Comparison of ENCODE assay signal across 9 cellular contexts in genomic region chr5:160159991-160160826, GRCh38. TPM values are rescaled to one million over a fixed set of nuclear protein-coding genes. Genes with fewer than 3 reads are reported as not detected.
A peak's percentile ranks its signal among the peaks of the same experiment; 100 is the strongest.
DNase-seq lines count a peak whose midpoint lies in the region; ATAC-seq and TF ChIP-seq lines count a peak whose summit lies in the region.
"Had no signal": no experiment of that assay in that cellular context is flagged by ENCODE, and none has a peak within 500 bp of the region (broad histone marks: within the 10 kb centered on the region; RNA-seq: fewer than 3 reads in every experiment).

No MANE protein-coding gene starts in this region.

- H3K79me2 ChIP-seq in DOHH2 (ENCODE audit: control insufficient read depth, low read length) (no peaks in the 10 kb centered on the region), GM23338 (replicated peaks; ENCODE audit: insufficient read depth) (no peaks in the 10 kb centered on the region)

- H3K4me3 Mint-ChIP-seq in GM23338, result peak overlapping the region; percentile 46
- no peak overlapping the region for H3K4me3 Mint-ChIP-seq in activated CD8-positive, alpha-beta T cell treated with anti-CD3 and anti-CD28 coated beads, Interleukin-2, amount 10 ng/mL, durations not matched to agents 7 days and 5 days

- H3F3A ChIP-seq in DOHH2 (ENCODE audit: control insufficient read depth, insufficient read depth) (no peaks in the 10 kb centered on the region), GM23338 (replicated peaks; ENCODE audit: low read depth) (peaks cover 17% of the 10 kb centered on the region)

- no peak overlapping the region for H2AFZ ChIP-seq in GM23338

- H3K9me3 ChIP-seq in DOHH2 (ENCODE audit: control insufficient read depth, insufficient read depth, low read length), result no peaks in the 10 kb centered on the region
- H3K9me3 ChIP-seq in iPS-15b (ENCODE audit: control insufficient read depth, insufficient read depth, low read length), result no peaks in the 10 kb centered on the region
- H3K9me3 ChIP-seq: mucosa of descending colon had no signal

- H3K4me2 ChIP-seq in DOHH2 (ENCODE audit: low read length), result peak overlapping the region; percentile 8; the same call in 1 of the 2 replicates
- peak overlapping the region; percentile 13 for H3K4me2 ChIP-seq in GM23338

- H3K4me1 ChIP-seq in DOHH2 (ENCODE audit: control insufficient read depth, low read length) (peaks cover 16% of the 10 kb centered on the region), GM23338 (ENCODE audit: insufficient read depth) (peaks cover 20% of the 10 kb centered on the region), iPS-15b (ENCODE audit: control insufficient read depth, insufficient read depth, low read length) (peaks cover 15% of the 10 kb centered on the region)

- H3K27me3 Mint-ChIP-seq in GM23338 (ENCODE audit: insufficient read depth, low read depth, poor library complexity), result no peaks in the 10 kb centered on the region
- H3K27me3 Mint-ChIP-seq in activated CD8-positive, alpha-beta T cell treated with anti-CD3 and anti-CD28 coated beads, Interleukin-2, amount 10 ng/mL, durations not matched to agents 7 days and 5 days (ENCODE audit: low read depth), result no peaks in the 10 kb centered on the region

- H3K9me2 ChIP-seq in DOHH2 (replicated peaks; ENCODE audit: control insufficient read depth, low read length) (no peaks in the 10 kb centered on the region), GM23338 (ENCODE audit: insufficient read depth) (no peaks in the 10 kb centered on the region)

- ATAC-seq in GM23338 (peak; percentile 94), HG03460 (IDR thresholded peaks at IDR 0.05; ENCODE audit: unreplicated experiment) (no peak)
- ATAC-seq in activated CD8-positive, alpha-beta T cell treated with anti-CD3 and anti-CD28 coated beads, Interleukin-2, amount 10 ng/mL, durations not matched to agents 7 days and 5 days, result no peak
- ATAC-seq: mucosa of descending colon had no signal

- no peaks in the 10 kb centered on the region for H4K20me1 ChIP-seq in DOHH2 (ENCODE audit: control insufficient read depth, insufficient read depth, low read depth, low read length)
- no peaks in the 10 kb centered on the region for H4K20me1 ChIP-seq in GM23338 (replicated peaks; ENCODE audit: insufficient read depth)

- CTCF ChIA-PET in activated CD8-positive, alpha-beta T cell treated with anti-CD3 and anti-CD28 coated beads, Interleukin-2, amount 10 ng/mL, durations not matched to agents 7 days and 5 days (lab: Charles Lee), result no interaction called here

- peaks cover 5% of the 10 kb centered on the region; the same call in 1 of the 3 replicates for H3K36me3 Mint-ChIP-seq in GM23338 (ENCODE audit: low read depth)
- H3K36me3 Mint-ChIP-seq in activated CD8-positive, alpha-beta T cell treated with anti-CD3 and anti-CD28 coated beads, Interleukin-2, amount 10 ng/mL, durations not matched to agents 7 days and 5 days (ENCODE audit: low read depth), result no peaks in the 10 kb centered on the region

- POLR2A ChIA-PET in activated CD8-positive, alpha-beta T cell treated with anti-CD3 and anti-CD28 coated beads, Interleukin-2, amount 10 ng/mL, durations not matched to agents 7 days and 5 days (lab: Charles Lee), result no interaction called here

- no peaks in the 10 kb centered on the region for H3K9me3 Mint-ChIP-seq in GM23338
- H3K9me3 Mint-ChIP-seq in activated CD8-positive, alpha-beta T cell treated with anti-CD3 and anti-CD28 coated beads, Interleukin-2, amount 10 ng/mL, durations not matched to agents 7 days and 5 days (ENCODE audit: insufficient read depth), result no peaks in the 10 kb centered on the region

- peak overlapping the region; percentile 3 for H3K9ac ChIP-seq in iPS-15b (ENCODE audit: low read depth, low read length)

- peaks cover 6% of the 10 kb centered on the region; the same call in 1 of the 2 replicates for H3K27me3 ChIP-seq in DOHH2 (ENCODE audit: control insufficient read depth, low read length)
- no peaks in the 10 kb centered on the region for H3K27me3 ChIP-seq in GM23338 (ENCODE audit: insufficient read depth)
- no peaks in the 10 kb centered on the region for H3K27me3 ChIP-seq in iPS-15b (ENCODE audit: control insufficient read depth, insufficient read depth, low read length)

- peak overlapping the region; percentile 96 for H3K27ac Mint-ChIP-seq in GM23338
- H3K27ac Mint-ChIP-seq in activated CD8-positive, alpha-beta T cell treated with anti-CD3 and anti-CD28 coated beads, Interleukin-2, amount 10 ng/mL, durations not matched to agents 7 days and 5 days, result no peak overlapping the region

- H3K36me3 ChIP-seq in DOHH2 (ENCODE audit: control insufficient read depth, low read length) (no peaks in the 10 kb centered on the region), GM23338 (ENCODE audit: insufficient read depth) (no peaks in the 10 kb centered on the region), iPS-15b (ENCODE audit: control insufficient read depth, insufficient read depth, low read length) (no peaks in the 10 kb centered on the region)

- peaks cover 34% of the 10 kb centered on the region for H3K4me1 Mint-ChIP-seq in GM23338
- peaks cover 6% of the 10 kb centered on the region for H3K4me1 Mint-ChIP-seq in activated CD8-positive, alpha-beta T cell treated with anti-CD3 and anti-CD28 coated beads, Interleukin-2, amount 10 ng/mL, durations not matched to agents 7 days and 5 days (ENCODE audit: low read depth)

- DNase-seq in GM23338 (ENCODE audit: low spot score) (peak; percentile 96), NCI-H2171 (lab: John Stamatoyannopoulos, UW) (peak; percentile 9), NOMO-1 treated with DMSO at 0.1 percent for 48 hours (lab: John Stamatoyannopoulos, UW; ENCODE audit: unreplicated experiment) (no peak), coronary artery (ENCODE audit: low spot score) (no peak)
- no peak for DNase-seq in activated CD8-positive, alpha-beta T cell treated with anti-CD3 and anti-CD28 coated beads, Interleukin-2, amount 10 ng/mL, durations not matched to agents 7 days and 5 days
- DNase-seq: mucosa of descending colon had no signal

- H3K4me3 ChIP-seq in DOHH2 (ENCODE audit: low read length) (no peak overlapping the region), GM23338 (peak overlapping the region; percentile 1; the same call in 1 of the 2 replicates), iPS-15b (ENCODE audit: low read depth, low read length) (no peak overlapping the region), coronary artery (no peak overlapping the region)
- H3K4me3 ChIP-seq: mucosa of descending colon had no signal

- H3K27ac ChIP-seq in DOHH2 (ENCODE audit: low read depth, low read length), result no peak overlapping the region
- peak overlapping the region; percentile 94 for H3K27ac ChIP-seq in GM23338 (ENCODE audit: low read depth)
- no peak overlapping the region for H3K27ac ChIP-seq in coronary artery

- TF ChIP-seq CTCF in DOHH2 (IDR thresholded peaks at IDR 0.05; ENCODE audit: low read depth, low read length, poor library complexity, severe bottlenecking), result no peak
- no peak for TF ChIP-seq CTCF in GM23338 (conservative IDR thresholded peaks at IDR 0.05; ENCODE audit: low read depth in 2 of 2)
- TF ChIP-seq CTCF in coronary artery (IDR thresholded peaks at IDR 0.05), result no peak

TF ChIP-seq in GM23338, 12 proteins besides CTCF, POLR2A, EP300 and RAD21 (continues in another document):
- TF ChIP-seq ZNF114 (CRISPR knock-in tag; IDR thresholded peaks at IDR 0.05), result 0 out of 2 replicates have a peak, but pooled peaks have one; percentile 17
- no peak for TF ChIP-seq EZH2 (IDR thresholded peaks at IDR 0.05; ENCODE audit: low read depth, unreplicated experiment)
- peak; percentile 51; the same call in 1 of the 2 replicates for TF ChIP-seq POLR2AphosphoS5 (IDR thresholded peaks at IDR 0.05; ENCODE audit: low read depth)

RNA-seq across cellular contexts. Expression of gene PWWP2A, which starts 41.0 kb away (rescaled TPM):
- total RNA-seq in GM23338 (2014; rRNA removed; shearing (Covaris generic)), result 60.5 and 81.6 TPM in 2 replicates
- polyA plus RNA-seq in GM23338 (2016; fragmentation: Nextera tagmentation; extraction: Ambion mirVana), result 48.7 and 51.5 TPM in 2 replicates
- total RNA-seq in activated CD8-positive, alpha-beta T cell treated with anti-CD3 and anti-CD28 coated beads, Interleukin-2, amount 10 ng/mL, durations not matched to agents 7 days and 5 days, result 10 to 100 TPM; 19.5 to 24.9 TPM

Comparison
In these comparisons a context has a peak if more than half of its experiments do, and no peak if none do; other contexts are left out.
1. DNase-seq: peak in GM23338 (single experiment) and NCI-H2171 (single experiment); none in NOMO-1 treated with DMSO at 0.1 percent for 48 hours (single experiment), coronary artery (single experiment) and activated CD8-positive, alpha-beta T cell treated with anti-CD3 and anti-CD28 coated beads, Interleukin-2, amount 10 ng/mL, durations not matched to agents 7 days and 5 days (single experiment).